In genomic region chr16:57178793-57179212, GRCh38 we compare ENCODE assay signal across 19 cellular contexts. TPM values are rescaled to one million over a fixed set of nuclear protein-coding genes. Genes with fewer than 3 reads are reported as not detected.
A peak's percentile ranks its signal among the peaks of the same experiment; 100 is the strongest.
DNase-seq lines count a peak whose midpoint lies in the region; ATAC-seq, FAIRE-seq and TF ChIP-seq lines count a peak whose summit lies in the region.
"Had no signal": no experiment of that assay in that cellular context is flagged by ENCODE, and none has a peak within 500 bp of the region (broad histone marks: within the 10 kb centered on the region; RNA-seq: fewer than 3 reads in every experiment).

No MANE protein-coding gene starts in this region.

- in situ Hi-C loops in astrocyte of the spinal cord (cut with HindIII; ENCODE audit: low sequenced_read_pairs) = no loop called here

- WGBS in right lobe of liver (ENCODE audit: insufficient coverage, low coverage, low lambda C conversion rate, missing lambda C conversion rate) = 46% methylated on average over 4 of the region's 4 CpGs

- DNase-seq in NCI-H2196 (lab: John Stamatoyannopoulos, UW; ENCODE audit: unreplicated experiment) (peak; percentile 4), NCI-H2196 treated with DMSO at 0.1 percent for 48 hours (lab: John Stamatoyannopoulos, UW; ENCODE audit: unreplicated experiment) (no peak), astrocyte of the spinal cord (ENCODE audit: low read depth, low spot score) (peak; percentile 14), right lobe of liver (no peak), HUDEP-2 (lab: John Stamatoyannopoulos, UW; ENCODE audit: unreplicated experiment in 76 of 76) (no peak), GM19238 (ENCODE audit: insufficient read length, low spot score) (no peak), midbrain (lab: John Stamatoyannopoulos, UW) (no peak), urothelium cell line (ENCODE audit: low spot score) (no peak)
- DNase-seq: activated CD4-positive, alpha-beta T cell treated with anti-CD3 and anti-CD28 coated beads, Interleukin-2, amount 50 U/mL, for 48 hours; activated naive CD8-positive, alpha-beta T cell treated with anti-CD3 and anti-CD28 coated beads for 36 hours; activated T-cell treated with anti-CD3 and anti-CD28 coated beads, Interleukin-2, amount 50 U/mL, for 24 hours; caudate nucleus; effector memory CD8-positive, alpha-beta T cell; NCI-H1694; NCI-H510A treated with DMSO at 0.1 percent for 48 hours; Peyer's patch had no signal

- intact Hi-C loops in right lobe of liver (cut with DNase I) = no loop called here

- H3K27ac ChIP-seq in right lobe of liver = no peak overlapping the region
- H3K27ac ChIP-seq: parathyroid adenoma, Peyer's patch had no signal

- peak in 3 of 4 donors; percentile 46 to 83 (median 66) for ATAC-seq in right lobe of liver
- ATAC-seq: effector memory CD8-positive, alpha-beta T cell; stimulated activated effector memory CD8-positive, alpha-beta T cell treated with anti-CD3 and anti-CD28 coated beads, Interleukin-12 subunit alpha, Interleukin-12 subunit beta, amount 100 ng/mL, for 72 hours had no signal

- FAIRE-seq in urothelium cell line (lab: Jason Lieb, UNC) = no peak
- FAIRE-seq: A204.1 had no signal

- TF ChIP-seq POLR2A in right lobe of liver (IDR thresholded peaks at IDR 0.05) = no peak

- no peaks in the 10 kb centered on the region for H3K36me3 ChIP-seq in right lobe of liver
- H3K36me3 ChIP-seq: Peyer's patch had no signal

- no peak for TF ChIP-seq CTCF in astrocyte of the spinal cord (IDR thresholded peaks at IDR 0.05; ENCODE audit: low read depth, low read length)
- no peak for TF ChIP-seq CTCF in right lobe of liver (IDR thresholded peaks at IDR 0.05)

- H3K4me1 ChIP-seq in right lobe of liver = peaks cover 0 to 11% (median 0%) of the 10 kb centered on the region in 4 donors
- H3K4me1 ChIP-seq: parathyroid adenoma, Peyer's patch had no signal

- H3K9me3 ChIP-seq in right lobe of liver = no peaks in the 10 kb centered on the region
- H3K9me3 ChIP-seq: Peyer's patch had no signal

- H3K4me3 ChIP-seq in astrocyte of the spinal cord (ENCODE audit: low read depth, low read length) (no peak overlapping the region), right lobe of liver (no peak overlapping the region)
- H3K4me3 ChIP-seq: Peyer's patch had no signal

- H3K27me3 ChIP-seq in right lobe of liver = no peaks in the 10 kb centered on the region
- H3K27me3 ChIP-seq: Peyer's patch had no signal

RNA-seq across cellular contexts. Expression of gene PSME3IP1, which starts 7.0 kb away (rescaled TPM):
- total RNA-seq in right lobe of liver = 10 to 100 TPM; 26.2 to 61.8 (median 34.5) TPM

RNA-seq across cellular contexts. Expression of gene RSPRY1, which starts 7.3 kb away (rescaled TPM):
- total RNA-seq in right lobe of liver = 10 to 100 TPM; 18.0 to 26.1 (median 22.9) TPM

Comparison
In these comparisons a context has a peak if more than half of its experiments do, and no peak if none do; other contexts are left out.
1. DNase-seq: peak in NCI-H2196 (single experiment) and astrocyte of the spinal cord (single experiment); none in NCI-H2196 treated with DMSO at 0.1 percent for 48 hours (single experiment), right lobe of liver (0 of 3), HUDEP-2 (0 of 76), GM19238 (single experiment), midbrain (single experiment) and urothelium cell line (single experiment).